31 cellular contexts compared by ENCODE assay signal in the genomic region with DNA sequence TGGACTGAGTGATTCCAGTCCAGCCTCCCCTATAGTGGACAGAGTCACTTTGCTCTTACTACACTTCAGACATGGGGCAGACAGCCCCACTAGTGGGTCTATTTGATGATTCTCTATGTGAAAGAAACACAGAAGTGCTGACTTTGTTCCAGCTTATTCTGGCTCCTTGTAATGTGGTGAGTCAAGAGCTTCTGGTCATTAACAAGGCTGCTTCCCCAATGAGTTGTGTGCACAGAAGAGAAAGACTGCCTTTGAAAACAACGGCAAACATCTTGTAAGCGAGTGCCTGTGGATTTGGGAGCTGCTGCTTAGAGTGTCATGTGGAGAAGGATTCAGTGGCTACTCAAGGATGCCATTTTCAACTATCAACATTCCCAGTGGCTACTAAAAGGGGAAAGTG. TPM values are rescaled to one million over a fixed set of nuclear protein-coding genes. Genes with fewer than 3 reads are reported as not detected.
A peak's percentile ranks its signal among the peaks of the same experiment; 100 is the strongest.
DNase-seq lines count a peak whose midpoint lies in the region; ATAC-seq and TF ChIP-seq lines count a peak whose summit lies in the region.
"Had no signal": no experiment of that assay in that cellular context is flagged by ENCODE, and none has a peak within 500 bp of the region (broad histone marks: within the 10 kb centered on the region; RNA-seq: fewer than 3 reads in every experiment).

No MANE protein-coding gene starts in this region.

- peaks cover 46% of the 10 kb centered on the region for H3K36me3 Mint-ChIP-seq in natural killer cell treated with Interleukin-12 subunit alpha and Interleukin-12 subunit beta and Interleukin-15 and Interleukin-18, amount 100 ng/mL, for 72 hours
- H3K36me3 Mint-ChIP-seq in natural killer cell (peaks cover 41% of the 10 kb centered on the region), T-cell (peaks cover 67% of the 10 kb centered on the region), HFFc6 (ENCODE audit: low read depth) (peaks cover 47% of the 10 kb centered on the region)

- intact Hi-C loops in natural killer cell (cut with micrococcal nuclease), result no loop called here

- CTCF ChIA-PET in T-cell (lab: Charles Lee), result interaction anchor here in 1 of 2 donors (0.9 kb wide), 1 partner anchor 37 kb away, joined by 3 read pairs; no protein-coding TSS in a partner anchor

- H3K4me3 ChIP-seq in fibroblast of villous mesenchyme (ENCODE audit: low read depth, low read length), result no peak overlapping the region
- H3K4me3 ChIP-seq: coronary artery, prostate gland, sigmoid colon had no signal

- H3K27me3 Mint-ChIP-seq in natural killer cell treated with Interleukin-12 subunit alpha and Interleukin-12 subunit beta and Interleukin-15 and Interleukin-18, amount 100 ng/mL, for 72 hours, result no peaks in the 10 kb centered on the region
- no peaks in the 10 kb centered on the region for H3K27me3 Mint-ChIP-seq in natural killer cell (ENCODE audit: low read depth in 2 of 2)
- no peaks in the 10 kb centered on the region for H3K27me3 Mint-ChIP-seq in T-cell
- no peaks in the 10 kb centered on the region for H3K27me3 Mint-ChIP-seq in HFFc6 (ENCODE audit: insufficient read depth)
- H3K27me3 Mint-ChIP-seq: activated CD4-positive, alpha-beta memory T cell treated with anti-CD3 and anti-CD28 coated beads for 36 hours; activated naive CD4-positive, alpha-beta T cell treated with anti-CD3 and anti-CD28 coated beads, Interleukin-2, amount 10 ng/mL, durations not matched to agents 7 days and 5 days; memory B cell; type B pancreatic cell had no signal

- TF ChIP-seq CTCF in natural killer cell (IDR thresholded peaks at IDR 0.05) (no peak), fibroblast of villous mesenchyme (IDR thresholded peaks at IDR 0.05; ENCODE audit: insufficient read depth, low read depth, low read length) (no peak), HFFc6 (IDR thresholded peaks at IDR 0.05) (no peak)

- no peak overlapping the region for H3K4me3 Mint-ChIP-seq in natural killer cell treated with Interleukin-12 subunit alpha and Interleukin-12 subunit beta and Interleukin-15 and Interleukin-18, amount 100 ng/mL, for 72 hours
- H3K4me3 Mint-ChIP-seq in natural killer cell, result no peak overlapping the region
- no peak overlapping the region for H3K4me3 Mint-ChIP-seq in T-cell
- no peak overlapping the region for H3K4me3 Mint-ChIP-seq in HFFc6
- H3K4me3 Mint-ChIP-seq: activated CD4-positive, alpha-beta memory T cell treated with anti-CD3 and anti-CD28 coated beads for 36 hours; activated naive CD4-positive, alpha-beta T cell treated with anti-CD3 and anti-CD28 coated beads, Interleukin-2, amount 10 ng/mL, durations not matched to agents 7 days and 5 days; activated T-helper 1 cell treated with anti-CD3 and anti-CD28 coated beads, Interleukin-12 subunit alpha, Interleukin-12 subunit beta, Interleukin-2, Interleukin-4 antibody, amounts not matched to agents 30 ng/mL and 10 ng/mL and 1 ng/mL, durations not matched to agents 14 hours and 24 hours and 36 hours; memory B cell; type B pancreatic cell had no signal

- no peak for DNase-seq in natural killer cell treated with Interleukin-12 subunit alpha and Interleukin-12 subunit beta and Interleukin-15 and Interleukin-18, amount 100 ng/mL, for 72 hours (ENCODE audit: low spot score)
- no peak for DNase-seq in natural killer cell
- DNase-seq in T-cell, result no peak
- DNase-seq in fibroblast of villous mesenchyme (ENCODE audit: low read depth), result peak; percentile 55
- DNase-seq in substantia nigra (lab: John Stamatoyannopoulos, UW), result peak in 1 of 49 donors; percentile 10
- DNase-seq in amniotic stem cell (lab: John Stamatoyannopoulos, UW), result no peak
- no peak for DNase-seq in HFFc6
- DNase-seq: activated CD4-positive, alpha-beta memory T cell treated with anti-CD3 and anti-CD28 coated beads for 36 hours; activated CD4-positive, CD25-positive, alpha-beta regulatory T cell; activated CD8-positive, alpha-beta memory T cell treated with anti-CD3 and anti-CD28 coated beads, Interleukin-2, amount 50 U/mL, for 48 hours; activated naive CD4-positive, alpha-beta T cell treated with anti-CD3 and anti-CD28 coated beads, Interleukin-2, amount 10 ng/mL, durations not matched to agents 7 days and 5 days; amygdala; Caco-2; DMS53; effector memory CD4-positive, alpha-beta T cell; HCEC 1CT; NCI-H1092; NCI-H1694; NCI-H446 treated with DMSO at 0.1 percent for 48 hours; RPMI8226; sigmoid colon; stimulated activated CD4-positive, alpha-beta T cell treated with anti-CD3 and anti-CD28 coated beads, Interleukin-4, amount 100 ng/mL, for 24 hours; T-helper 1 cell had no signal

- peak overlapping the region; percentile 0 for H3K27ac ChIP-seq in substantia nigra (ENCODE audit: low read depth, low read length, poor library complexity, severe bottlenecking)
- H3K27ac ChIP-seq: coronary artery, prostate gland, sigmoid colon had no signal

- H3K4me1 Mint-ChIP-seq in natural killer cell treated with Interleukin-12 subunit alpha and Interleukin-12 subunit beta and Interleukin-15 and Interleukin-18, amount 100 ng/mL, for 72 hours (ENCODE audit: low read depth in 2 of 2), result peaks cover 29 to 33% of the 10 kb centered on the region in 2 donors
- H3K4me1 Mint-ChIP-seq in natural killer cell (peaks cover 34 to 38% of the 10 kb centered on the region in 2 donors), T-cell (peaks cover 33 to 44% (median 33%) of the 10 kb centered on the region in 3 donors), HFFc6 (ENCODE audit: low read depth) (peaks cover 7% of the 10 kb centered on the region)

- H3K9me3 Mint-ChIP-seq in natural killer cell treated with Interleukin-12 subunit alpha and Interleukin-12 subunit beta and Interleukin-15 and Interleukin-18, amount 100 ng/mL, for 72 hours, result no peaks in the 10 kb centered on the region
- H3K9me3 Mint-ChIP-seq in natural killer cell, result no peaks in the 10 kb centered on the region
- H3K9me3 Mint-ChIP-seq in T-cell, result no peaks in the 10 kb centered on the region
- no peaks in the 10 kb centered on the region for H3K9me3 Mint-ChIP-seq in HFFc6
- H3K9me3 Mint-ChIP-seq: activated CD4-positive, alpha-beta memory T cell treated with anti-CD3 and anti-CD28 coated beads for 36 hours; activated naive CD4-positive, alpha-beta T cell treated with anti-CD3 and anti-CD28 coated beads, Interleukin-2, amount 10 ng/mL, durations not matched to agents 7 days and 5 days; activated T-helper 1 cell treated with anti-CD3 and anti-CD28 coated beads, Interleukin-12 subunit alpha, Interleukin-12 subunit beta, Interleukin-2, Interleukin-4 antibody, amounts not matched to agents 30 ng/mL and 10 ng/mL and 1 ng/mL, durations not matched to agents 14 hours and 24 hours and 36 hours; memory B cell; type B pancreatic cell had no signal

- no peak for ATAC-seq in natural killer cell treated with Interleukin-12 subunit alpha and Interleukin-12 subunit beta and Interleukin-15 and Interleukin-18, amount 100 ng/mL, for 72 hours
- no peak for ATAC-seq in natural killer cell
- ATAC-seq in T-cell (replicated peaks in 1 of 4), result no peak
- ATAC-seq in GM18909 (IDR thresholded peaks at IDR 0.05; ENCODE audit: poor library complexity, unreplicated experiment), result no peak
- ATAC-seq: HepG2, left lobe of liver had no signal

- POLR2A ChIA-PET in T-cell (lab: Charles Lee), result interaction anchor here (0.7 kb wide), 2 partner anchors 243 to 1106 kb away, joined by 3 to 5 read pairs; no protein-coding TSS in a partner anchor

- H3K27ac Mint-ChIP-seq in natural killer cell treated with Interleukin-12 subunit alpha and Interleukin-12 subunit beta and Interleukin-15 and Interleukin-18, amount 100 ng/mL, for 72 hours, result peak overlapping the region; percentile 71 to 77
- H3K27ac Mint-ChIP-seq in natural killer cell (peak overlapping the region in 1 of 2 donors; percentile 84), T-cell (peak overlapping the region; percentile 36 to 48), HFFc6 (no peak overlapping the region)
- H3K27ac Mint-ChIP-seq: activated naive CD4-positive, alpha-beta T cell treated with anti-CD3 and anti-CD28 coated beads, Interleukin-2, amount 10 ng/mL, durations not matched to agents 7 days and 5 days; activated T-helper 1 cell treated with anti-CD3 and anti-CD28 coated beads, Interleukin-12 subunit alpha, Interleukin-12 subunit beta, Interleukin-2, Interleukin-4 antibody, amounts not matched to agents 30 ng/mL and 10 ng/mL and 1 ng/mL, durations not matched to agents 14 hours and 24 hours and 36 hours; memory B cell; type B pancreatic cell had no signal

RNA-seq across cellular contexts. Expression of gene RMC1, which starts 39.2 kb away (rescaled TPM):
- 10 to 100 TPM; 58.8 to 61.1 TPM for total RNA-seq in natural killer cell treated with Interleukin-12 subunit alpha and Interleukin-12 subunit beta and Interleukin-15 and Interleukin-18, amount 100 ng/mL, for 72 hours
- total RNA-seq in natural killer cell (10 to 100 TPM; 71.1 to 84.4 (median 77.2) TPM), T-cell (10 to 100 TPM; 46.9 to 57.4 (median 51.0) TPM), fibroblast of villous mesenchyme (19.0 and 32.0 TPM in 2 replicates)
- total RNA-seq in HFFc6 (2021; fragmentation: NEBNext Ultra II Directional; extraction: Animal tissue kit (Norgen Biotek cat#: 25700)), result 10 to 100 TPM; 17.3 to 19.9 (median 19.4) TPM

RNA-seq across cellular contexts. Expression of gene NPC1, which starts 43.8 kb away (rescaled TPM):
- total RNA-seq in natural killer cell treated with Interleukin-12 subunit alpha and Interleukin-12 subunit beta and Interleukin-15 and Interleukin-18, amount 100 ng/mL, for 72 hours, result 10 to 100 TPM; 87.6 to 88.3 TPM
- total RNA-seq in natural killer cell, result 100 to 1,000 TPM; 143 to 203 (median 173) TPM
- total RNA-seq in T-cell, result 10 to 100 TPM; 35.2 to 52.7 (median 39.4) TPM
- total RNA-seq in fibroblast of villous mesenchyme, result 34.5 and 38.4 TPM in 2 replicates
- total RNA-seq in HFFc6 (2021; fragmentation: NEBNext Ultra II Directional; extraction: Animal tissue kit (Norgen Biotek cat#: 25700)), result 10 to 100 TPM; 25.4 to 46.2 (median 34.3) TPM
